In the genomic region with DNA sequence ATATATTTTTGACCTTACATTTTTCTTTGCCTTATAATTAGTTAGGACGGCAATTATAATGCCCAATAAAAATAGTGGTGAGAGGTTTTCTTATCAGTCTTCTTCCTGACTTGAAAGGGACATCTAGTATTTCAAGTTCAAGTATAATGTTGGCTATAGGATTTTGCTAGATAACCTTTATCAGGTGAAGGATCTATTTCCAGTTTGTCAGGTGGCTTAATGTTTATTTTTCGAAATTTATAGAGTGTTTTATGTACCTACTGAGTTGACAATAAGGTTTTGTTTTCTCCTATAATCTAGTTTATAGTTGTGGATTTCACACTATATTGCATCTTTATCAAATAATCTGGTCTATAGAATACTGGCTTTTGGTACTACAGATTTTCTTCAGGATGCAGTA, we compare ENCODE assay signal across 25 cellular contexts.
DNase-seq lines count a peak whose midpoint lies in the region; ATAC-seq, FAIRE-seq and TF ChIP-seq lines count a peak whose summit lies in the region.
"Had no signal": no experiment of that assay in that cellular context is flagged by ENCODE, and none has a peak within 500 bp of the region (broad histone marks: within the 10 kb centered on the region; RNA-seq: fewer than 3 reads in every experiment).

No MANE protein-coding gene starts in this region.

- dilution Hi-C loops in mammary epithelial cell (cut with HindIII; ENCODE audit: low sequenced_read_pairs) = no loop called here

- no peak for TF ChIP-seq EP300 in A549 (IDR thresholded peaks at IDR 0.05)

- H3K9me3 ChIP-seq in A549 (no peaks in the 10 kb centered on the region), mammary epithelial cell (replicated peaks; ENCODE audit: insufficient read depth, low read length) (no peaks in the 10 kb centered on the region)
- H3K9me3 ChIP-seq: BE2C, BLaER1 had no signal

- no peak overlapping the region for H3K9ac ChIP-seq in mammary epithelial cell (ENCODE audit: insufficient read depth, low read length)
- H3K9ac ChIP-seq: BLaER1 had no signal

- H2AFZ ChIP-seq in mammary epithelial cell (ENCODE audit: low read depth, low read length) = no peak overlapping the region

- no peaks in the 10 kb centered on the region for H3K27me3 ChIP-seq in mammary epithelial cell (ENCODE audit: insufficient read depth, low read length)
- H3K27me3 ChIP-seq: BE2C had no signal

- CTCF ChIA-PET in A549 (lab: Yijun Ruan, JAX) = no interaction called here
- CTCF ChIA-PET in mammary epithelial cell (lab: Charles Lee; ENCODE audit: low non-redundant PET) = no interaction called here

- DNase-seq in A549 (ENCODE audit: low read depth in 1 of 2, low spot score in 1 of 2) (no peak), LNCaP clone FGC (ENCODE audit: low read depth) (peak; percentile 61), mammary epithelial cell (no peak), omental fat pad (ENCODE audit: low spot score) (no peak)
- DNase-seq: ACHN; BE2C; C1 segment of cervical spinal cord; CD4-positive, alpha-beta memory T cell; CD4-positive, CD25-positive, alpha-beta regulatory T cell; CD8-positive, alpha-beta memory T cell; COR-L47; DMS 273 treated with DMSO at 0.1 percent for 48 hours; DMS153; DMS53; DMS79; DND-41; EL; GDM1 had no signal

- no peak for ATAC-seq in A549
- no peak for ATAC-seq in HG03039 (IDR thresholded peaks at IDR 0.05; ENCODE audit: unreplicated experiment)
- no peak for ATAC-seq in omental fat pad (ENCODE audit: low FRiP score)
- ATAC-seq: GM12878 had no signal

- intact Hi-C loops in mammary epithelial cell (cut with micrococcal nuclease) = no loop called here

- POLR2A ChIA-PET in A549 (lab: Yijun Ruan, JAX) = no interaction called here

- H3K4me2 ChIP-seq in A549 (no peak overlapping the region), mammary epithelial cell (ENCODE audit: insufficient read depth, low read depth, low read length) (no peak overlapping the region)
- H3K4me2 ChIP-seq: BLaER1 had no signal

- no peak for TF ChIP-seq RAD21 in A549 (conservative IDR thresholded peaks at IDR 0.05 in 1 of 2, IDR thresholded peaks at IDR 0.05 in 1 of 2)

- TF ChIP-seq POLR2A in A549 (IDR thresholded peaks at IDR 0.05; ENCODE audit: low read length) = no peak

- H3K27ac ChIP-seq in A549 (no peak overlapping the region), VCaP (peak overlapping the region; percentile 40; the same call in 1 of the 2 replicates), mammary epithelial cell (ENCODE audit: insufficient read depth, low read depth, low read length) (no peak overlapping the region)
- H3K27ac ChIP-seq: 22Rv1, BLaER1 had no signal

- H4K20me1 ChIP-seq in mammary epithelial cell (ENCODE audit: insufficient read depth, low read length) = no peaks in the 10 kb centered on the region
- H4K20me1 ChIP-seq: BLaER1 had no signal

- BruUV-seq in mammary epithelial cell (replicated peaks; lab: Mats Ljungman, UMichigan) = no TSS peak

- TF ChIP-seq CTCF in A549 (IDR thresholded peaks at IDR 0.05) (no peak), LNCaP clone FGC (IDR thresholded peaks at IDR 0.05; ENCODE audit: control insufficient read depth, extremely low read depth, insufficient read depth) (no peak), VCaP (conservative IDR thresholded peaks at IDR 0.05) (no peak), mammary epithelial cell (conservative IDR thresholded peaks at IDR 0.05 in 1 of 2, IDR thresholded peaks at IDR 0.05 in 1 of 2; ENCODE audit: extremely low read depth in 1 of 2, insufficient read depth in 1 of 2, low read depth in 1 of 2, low read length in 2 of 2) (no peak), omental fat pad (IDR thresholded peaks at IDR 0.05) (no peak)

- peak; percentile 39 for FAIRE-seq in A549 (lab: Jason Lieb, UNC)
- FAIRE-seq: GM12878, GM12892, GM18507 had no signal

- 0% methylated on average over 2 of the region's 2 CpGs for WGBS in A549 (ENCODE audit: missing lambda C conversion rate)
- 34% methylated on average over 2 of the region's 2 CpGs for WGBS in mammary epithelial cell (ENCODE audit: low coverage, missing lambda C conversion rate)

- H3K36me3 ChIP-seq in mammary epithelial cell (ENCODE audit: insufficient read depth, low read length) = no peaks in the 10 kb centered on the region
- H3K36me3 ChIP-seq: BE2C, BLaER1 had no signal

- in situ Hi-C loops in mammary epithelial cell (cut with MboI; ENCODE audit: low sequenced_read_pairs in 2 of 2) = no loop called here

- H3K4me1 ChIP-seq in A549 = no peaks in the 10 kb centered on the region
- H3K4me1 ChIP-seq in mammary epithelial cell (ENCODE audit: insufficient read depth, low read length) = no peaks in the 10 kb centered on the region
- H3K4me1 ChIP-seq: BE2C, BLaER1 had no signal

- H3K79me2 ChIP-seq in mammary epithelial cell (ENCODE audit: insufficient read depth, low read length) = no peaks in the 10 kb centered on the region

- H3K4me3 ChIP-seq in A549 (no peak overlapping the region), LNCaP clone FGC (ENCODE audit: low read depth, low read length) (no peak overlapping the region), mammary epithelial cell (replicated peaks in 1 of 3; ENCODE audit: insufficient read depth in 1 of 3, low read depth in 2 of 3, low read length in 3 of 3) (no peak overlapping the region)
- H3K4me3 ChIP-seq: BLaER1, GM12878 had no signal

TF ChIP-seq in A549, 52 proteins besides CTCF, POLR2A, EP300 and RAD21 (continues in another document):
- TF ChIP-seq, protein P1, sequence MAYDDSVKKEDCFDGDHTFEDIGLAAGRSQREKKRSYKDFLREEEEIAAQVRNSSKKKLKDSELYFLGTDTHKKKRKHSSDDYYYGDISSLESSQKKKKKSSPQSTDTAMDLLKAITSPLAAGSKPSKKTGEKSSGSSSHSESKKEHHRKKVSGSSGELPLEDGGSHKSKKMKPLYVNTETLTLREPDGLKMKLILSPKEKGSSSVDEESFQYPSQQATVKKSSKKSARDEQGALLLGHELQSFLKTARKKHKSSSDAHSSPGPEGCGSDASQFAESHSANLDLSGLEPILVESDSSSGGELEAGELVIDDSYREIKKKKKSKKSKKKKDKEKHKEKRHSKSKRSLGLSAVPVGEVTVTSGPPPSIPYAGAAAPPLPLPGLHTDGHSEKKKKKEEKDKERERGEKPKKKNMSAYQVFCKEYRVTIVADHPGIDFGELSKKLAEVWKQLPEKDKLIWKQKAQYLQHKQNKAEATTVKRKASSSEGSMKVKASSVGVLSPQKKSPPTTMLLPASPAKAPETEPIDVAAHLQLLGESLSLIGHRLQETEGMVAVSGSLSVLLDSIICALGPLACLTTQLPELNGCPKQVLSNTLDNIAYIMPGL (CRISPR knock-in tag; IDR thresholded peaks at IDR 0.05; ENCODE audit: borderline replicate concordance) = no peak
- TF ChIP-seq, protein P2, sequence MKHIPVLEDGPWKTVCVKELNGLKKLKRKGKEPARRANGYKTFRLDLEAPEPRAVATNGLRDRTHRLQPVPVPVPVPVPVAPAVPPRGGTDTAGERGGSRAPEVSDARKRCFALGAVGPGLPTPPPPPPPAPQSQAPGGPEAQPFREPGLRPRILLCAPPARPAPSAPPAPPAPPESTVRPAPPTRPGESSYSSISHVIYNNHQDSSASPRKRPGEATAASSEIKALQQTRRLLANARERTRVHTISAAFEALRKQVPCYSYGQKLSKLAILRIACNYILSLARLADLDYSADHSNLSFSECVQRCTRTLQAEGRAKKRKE (CRISPR knock-in tag; IDR thresholded peaks at IDR 0.05; ENCODE audit: low read depth) = no peak
- TF ChIP-seq KDM5A (IDR thresholded peaks at IDR 0.05) = no peak
- TF ChIP-seq HOXA7 (CRISPR knock-in tag; IDR thresholded peaks at IDR 0.05) = no peak
- TF ChIP-seq EHF (CRISPR knock-in tag; IDR thresholded peaks at IDR 0.05) = no peak
- TF ChIP-seq HOXB13 (CRISPR knock-in tag; IDR thresholded peaks at IDR 0.05; ENCODE audit: low read depth) = no peak
- no peak for TF ChIP-seq REST (IDR thresholded peaks at IDR 0.05)
- no peak for TF ChIP-seq NR3C1 (IDR thresholded peaks at IDR 0.05)
- TF ChIP-seq TFCP2L1 (CRISPR knock-in tag; IDR thresholded peaks at IDR 0.05) = no peak
- no peak for TF ChIP-seq HEYL (CRISPR knock-in tag; IDR thresholded peaks at IDR 0.05)
- TF ChIP-seq RCOR1 (IDR thresholded peaks at IDR 0.05; ENCODE audit: low read depth, low read length) = no peak
- TF ChIP-seq TP53 (CRISPR knock-in tag; IDR thresholded peaks at IDR 0.05) = no peak
- no peak for TF ChIP-seq ESRRA (IDR thresholded peaks at IDR 0.05; ENCODE audit: borderline replicate concordance, low read length)
- TF ChIP-seq SREBF2 (IDR thresholded peaks at IDR 0.05) = no peak
- TF ChIP-seq E2F6 (IDR thresholded peaks at IDR 0.05; ENCODE audit: borderline replicate concordance, low read depth) = no peak
- no peak for TF ChIP-seq POLR2AphosphoS2 (conservative IDR thresholded peaks at IDR 0.05; ENCODE audit: low read length)
- TF ChIP-seq RFX5 (IDR thresholded peaks at IDR 0.05) = no peak
